In genomic region chrX:37302569-37302968, GRCh38 we compare ENCODE assay signal across 11 cellular contexts. TPM values are rescaled to one million over a fixed set of nuclear protein-coding genes. Genes with fewer than 3 reads are reported as not detected.
DNase-seq lines count a peak whose midpoint lies in the region; FAIRE-seq and TF ChIP-seq lines count a peak whose summit lies in the region.
"Had no signal": no experiment of that assay in that cellular context is flagged by ENCODE, and none has a peak within 500 bp of the region (broad histone marks: within the 10 kb centered on the region; RNA-seq: fewer than 3 reads in every experiment).

No MANE protein-coding gene starts in this region.

- H3K4me3 Mint-ChIP-seq in activated naive CD4-positive, alpha-beta T cell treated with anti-CD3 and anti-CD28 coated beads, Interleukin-2, amount 10 ng/mL, durations not matched to agents 7 days and 5 days, result no peak overlapping the region
- H3K4me3 Mint-ChIP-seq: dendritic cell treated with granulocyte-macrophage colony-stimulating factor and Interleukin-4, amounts not matched to agents 40 ng/mL and 50 ng/mL, for 4 days had no signal

- no peak overlapping the region for H3K27ac Mint-ChIP-seq in activated naive CD4-positive, alpha-beta T cell treated with anti-CD3 and anti-CD28 coated beads, Interleukin-2, amount 10 ng/mL, durations not matched to agents 7 days and 5 days
- H3K27ac Mint-ChIP-seq: dendritic cell treated with granulocyte-macrophage colony-stimulating factor and Interleukin-4, amounts not matched to agents 40 ng/mL and 50 ng/mL, for 4 days had no signal

- no peaks in the 10 kb centered on the region for H3K4me1 Mint-ChIP-seq in activated naive CD4-positive, alpha-beta T cell treated with anti-CD3 and anti-CD28 coated beads, Interleukin-2, amount 10 ng/mL, durations not matched to agents 7 days and 5 days

- no TSS peak for BruUV-seq in A673 (replicated peaks; lab: Mats Ljungman, UMichigan)

- no peak overlapping the region for H3K4me3 ChIP-seq in A673 (ENCODE audit: low read depth, low read length, poor library complexity, severe bottlenecking)
- H3K4me3 ChIP-seq in iPS DF 6.9 (ENCODE audit: low read length), result no peak overlapping the region
- H3K4me3 ChIP-seq: BLaER1 had no signal

- H3K9me3 Mint-ChIP-seq in activated naive CD4-positive, alpha-beta T cell treated with anti-CD3 and anti-CD28 coated beads, Interleukin-2, amount 10 ng/mL, durations not matched to agents 7 days and 5 days, result no peaks in the 10 kb centered on the region
- H3K9me3 Mint-ChIP-seq: dendritic cell treated with granulocyte-macrophage colony-stimulating factor and Interleukin-4, amounts not matched to agents 40 ng/mL and 50 ng/mL, for 4 days had no signal

- no peaks in the 10 kb centered on the region for H3K9me3 ChIP-seq in A673 (ENCODE audit: low read depth, low read length, poor library complexity, severe bottlenecking)
- H3K9me3 ChIP-seq in iPS DF 6.9 (ENCODE audit: control insufficient read depth, insufficient read depth, low read length), result no peaks in the 10 kb centered on the region
- H3K9me3 ChIP-seq: BLaER1 had no signal

- FAIRE-seq in HTR-8/SVneo (lab: Jason Lieb, UNC), result no peak

- H3K27me3 Mint-ChIP-seq in activated naive CD4-positive, alpha-beta T cell treated with anti-CD3 and anti-CD28 coated beads, Interleukin-2, amount 10 ng/mL, durations not matched to agents 7 days and 5 days, result no peaks in the 10 kb centered on the region

- intact Hi-C loops in A673 (cut with micrococcal nuclease; ENCODE audit: unreplicated experiment), result no loop called here

- TF ChIP-seq CTCF in A673 (conservative IDR thresholded peaks at IDR 0.05; ENCODE audit: low read depth, low read length), result peak; percentile 38

- WGBS in iPS DF 6.9 (ENCODE audit: insufficient coverage, insufficient read length), result no CpG with 5 or more reads among the region's 1 CpG

- H3K27ac ChIP-seq in A673 (ENCODE audit: low read depth, low read length, poor library complexity, severe bottlenecking) (no peak overlapping the region), iPS DF 6.9 (ENCODE audit: low read length) (no peak overlapping the region)
- H3K27ac ChIP-seq: BLaER1 had no signal

- H3K27me3 ChIP-seq in A673 (replicated peaks; ENCODE audit: insufficient read depth, low read depth, low read length, poor library complexity), result no peaks in the 10 kb centered on the region
- H3K27me3 ChIP-seq in iPS DF 6.9 (ENCODE audit: control insufficient read depth, insufficient read depth, low read length), result no peaks in the 10 kb centered on the region
- H3K27me3 ChIP-seq: BLaER1 had no signal

- POLR2A ChIA-PET in A673 (lab: Charles Lee; ENCODE audit: low non-redundant PET), result no interaction called here

- no peaks in the 10 kb centered on the region for H3K36me3 Mint-ChIP-seq in activated naive CD4-positive, alpha-beta T cell treated with anti-CD3 and anti-CD28 coated beads, Interleukin-2, amount 10 ng/mL, durations not matched to agents 7 days and 5 days

- DNase-seq in A673 (ENCODE audit: low spot score), result peak; percentile 35
- peak; percentile 1 for DNase-seq in HTR-8/SVneo (ENCODE audit: insufficient read length, low spot score)
- peak; percentile 4 for DNase-seq in astrocyte of the hippocampus (ENCODE audit: low read depth, low spot score)
- DNase-seq in iPS DF 6.9 (ENCODE audit: low read depth, low spot score), result peak; percentile 2
- DNase-seq in stimulated activated CD4-positive, alpha-beta T cell treated with anti-CD3 and anti-CD28 coated beads, Interleukin-15, amount 100 ng/mL, for 24 hours, result no peak
- DNase-seq in SIG-M5 (lab: John Stamatoyannopoulos, UW), result no peak
- DNase-seq in pons (ENCODE audit: low spot score), result no peak
- no peak for DNase-seq in activated naive CD4-positive, alpha-beta T cell treated with anti-CD3 and anti-CD28 coated beads, Interleukin-2, amount 10 ng/mL, durations not matched to agents 7 days and 5 days
- DNase-seq: activated CD8-positive, alpha-beta memory T cell treated with anti-CD3 and anti-CD28 coated beads for 24 hours had no signal

- H3K4me1 ChIP-seq in A673 (ENCODE audit: insufficient read depth, low read length, poor library complexity, severe bottlenecking) (no peaks in the 10 kb centered on the region), iPS DF 6.9 (ENCODE audit: control insufficient read depth, insufficient read depth, low read length) (no peaks in the 10 kb centered on the region)
- H3K4me1 ChIP-seq: BLaER1 had no signal

- H3K36me3 ChIP-seq in A673 (ENCODE audit: insufficient read depth, low read length, poor library complexity, severe bottlenecking) (no peaks in the 10 kb centered on the region), iPS DF 6.9 (ENCODE audit: control insufficient read depth, insufficient read depth, low read length) (no peaks in the 10 kb centered on the region)
- H3K36me3 ChIP-seq: BLaER1 had no signal

- CTCF ChIA-PET in A673 (lab: Charles Lee), result no interaction called here
- CTCF ChIA-PET in activated naive CD4-positive, alpha-beta T cell treated with anti-CD3 and anti-CD28 coated beads, Interleukin-2, amount 10 ng/mL, durations not matched to agents 7 days and 5 days (lab: Charles Lee), result no interaction called here

RNA-seq across cellular contexts. Expression of gene PRRG1, which starts 46.6 kb away (rescaled TPM):
- total RNA-seq in A673 (2021), result 9.7 and 10.4 TPM in 2 replicates

Comparison
In these comparisons a context has a peak if more than half of its experiments do, and no peak if none do; other contexts are left out.
1. DNase-seq: peak in A673 (single experiment), HTR-8/SVneo (single experiment), astrocyte of the hippocampus (single experiment) and iPS DF 6.9 (single experiment); none in stimulated activated CD4-positive, alpha-beta T cell treated with anti-CD3 and anti-CD28 coated beads, Interleukin-15, amount 100 ng/mL, for 24 hours (single experiment), SIG-M5 (single experiment), pons (single experiment) and activated naive CD4-positive, alpha-beta T cell treated with anti-CD3 and anti-CD28 coated beads, Interleukin-2, amount 10 ng/mL, durations not matched to agents 7 days and 5 days (single experiment).